Comparison of ENCODE assay signal across 1 cellular context in genomic region chrX:30302957-30303356, GRCh38.
TF ChIP-seq lines count a peak whose summit lies in the region.

No MANE protein-coding gene starts in this region.

TF ChIP-seq in A549, 52 proteins besides CTCF, POLR2A, EP300 and RAD21 (continued from another document):
- TF ChIP-seq KDM1A (IDR thresholded peaks at IDR 0.05; ENCODE audit: low read depth) = no peak
